26 cellular contexts compared by ENCODE assay signal in genomic region chr13:35165205-35165604, GRCh38.
DNase-seq lines count a peak whose midpoint lies in the region; ATAC-seq and TF ChIP-seq lines count a peak whose summit lies in the region.
"Had no signal": no experiment of that assay in that cellular context is flagged by ENCODE, and none has a peak within 500 bp of the region (broad histone marks: within the 10 kb centered on the region; RNA-seq: fewer than 3 reads in every experiment).

No MANE protein-coding gene starts in this region.

- H3K9ac ChIP-seq in H9 (ENCODE audit: extremely low read depth, insufficient read length, low read length) (no peak overlapping the region), adipocyte (ENCODE audit: low read length) (no peak overlapping the region), endodermal cell (ENCODE audit: extremely low read depth, low read length, poor library complexity, severe bottlenecking) (no peak overlapping the region)
- H3K9ac ChIP-seq: BLaER1, KMS-11 had no signal

- H3K36me3 Mint-ChIP-seq in H9 (ENCODE audit: insufficient read depth in 1 of 3, low read depth in 3 of 3) (peaks cover 3 to 8% (median 4%) of the 10 kb centered on the region in 3 experiments; a peak in 4 of 7 replicates), endodermal cell (ENCODE audit: low read depth) (no peaks in the 10 kb centered on the region)

- no peak for TF ChIP-seq CTCF in H9 (conservative IDR thresholded peaks at IDR 0.05)
- TF ChIP-seq CTCF in endodermal cell (conservative IDR thresholded peaks at IDR 0.05), result no peak
- no peak for TF ChIP-seq CTCF in RWPE1 (conservative IDR thresholded peaks at IDR 0.05; ENCODE audit: low read depth)

- no peak overlapping the region for H3T11ph ChIP-seq in H9 (ENCODE audit: low read length)

- H4K5ac ChIP-seq in H9 (ENCODE audit: insufficient read length, low read depth, low read length), result no peak overlapping the region

- no peak overlapping the region for H3K18ac ChIP-seq in H9 (ENCODE audit: insufficient read length, low read depth, low read length)

- no peak overlapping the region for H2BK12ac ChIP-seq in H9 (ENCODE audit: insufficient read length, low read depth, low read length)

- no peaks in the 10 kb centered on the region for H3K9me3 ChIP-seq in H9 (ENCODE audit: control insufficient read depth, low read depth, low read length)
- H3K9me3 ChIP-seq in adipocyte (ENCODE audit: control insufficient read depth, low read length), result no peaks in the 10 kb centered on the region
- no peaks in the 10 kb centered on the region for H3K9me3 ChIP-seq in endodermal cell (ENCODE audit: control insufficient read depth, low read length)
- H3K9me3 ChIP-seq: BLaER1 had no signal

- no peak overlapping the region for H3K23ac ChIP-seq in H9 (ENCODE audit: insufficient read length, low read depth, low read length)

- H3K4me1 ChIP-seq in H9 (ENCODE audit: insufficient read depth, low read length) (no peaks in the 10 kb centered on the region), adipocyte (ENCODE audit: control insufficient read depth, insufficient read depth, low read length) (no peaks in the 10 kb centered on the region), endodermal cell (ENCODE audit: control insufficient read depth, insufficient read depth, low read length) (no peaks in the 10 kb centered on the region)

- H3K27me3 Mint-ChIP-seq in H9 (ENCODE audit: low read depth) (no peaks in the 10 kb centered on the region), endodermal cell (ENCODE audit: insufficient read depth) (no peaks in the 10 kb centered on the region)
- H3K27me3 Mint-ChIP-seq: CD4-positive, alpha-beta T cell had no signal

- no peak overlapping the region for H2AK5ac ChIP-seq in H9 (ENCODE audit: insufficient read length, low read length)

- H3K14ac ChIP-seq in H9 (ENCODE audit: insufficient read depth, low read length), result no peak overlapping the region

- no peaks in the 10 kb centered on the region for H3K9me3 Mint-ChIP-seq in H9
- H3K9me3 Mint-ChIP-seq in endodermal cell, result no peaks in the 10 kb centered on the region
- H3K9me3 Mint-ChIP-seq: CD4-positive, alpha-beta T cell had no signal

- H3K27ac ChIP-seq in H9 (ENCODE audit: insufficient read length, low read depth, low read length) (no peak overlapping the region), endodermal cell (ENCODE audit: low read depth, low read length) (no peak overlapping the region), RWPE1 (no peak overlapping the region)
- H3K27ac ChIP-seq: BLaER1, KMS-11, SK-N-MC had no signal

- H2BK120ac ChIP-seq in H9 (ENCODE audit: low read depth, low read length, poor library complexity, severe bottlenecking), result no peak overlapping the region

- H3K4me2 ChIP-seq in H9 (ENCODE audit: insufficient read depth, insufficient read length, low read length), result no peak overlapping the region
- H3K4me2 ChIP-seq: BLaER1, KMS-11 had no signal

- H3K4me1 Mint-ChIP-seq in H9, result peaks cover 9 to 10% of the 10 kb centered on the region in 2 experiments
- H3K4me1 Mint-ChIP-seq in endodermal cell, result no peaks in the 10 kb centered on the region

- no peak for DNase-seq in H9
- peak; percentile 28 for DNase-seq in adipocyte (ENCODE audit: low read depth)
- no peak for DNase-seq in endodermal cell
- peak; percentile 7 for DNase-seq in retina
- no peak for DNase-seq in NK-92 treated with Interleukin-12 subunit alpha and Interleukin-12 subunit beta, amount 100 ng/mL, for 24 hours (lab: John Stamatoyannopoulos, UW)
- DNase-seq in RWPE1 (ENCODE audit: low spot score), result no peak
- DNase-seq in HPDE6-E6E7 (ENCODE audit: extremely low spot score), result no peak
- DNase-seq: ACHN; CD4-positive, alpha-beta T cell; COR-L47; DMS79 treated with DMSO at 0.1 percent for 48 hours; HCEC 1CT; IMR-90; NCI-H1092 treated with DMSO at 0.1 percent for 48 hours; NCI-H1436 treated with DMSO at 0.1 percent for 48 hours; NCI-H2081; NCI-H2171; NCI-H345; NCI-H524; NCI-H774; PC-3; SHP77 had no signal

- CTCF ChIA-PET in RWPE1 (lab: Yijun Ruan, JAX), result interaction anchor here (0.6 kb wide), 3 partner anchors 844 to 1206 kb away, joined by 3 read pairs; no protein-coding TSS in a partner anchor

- H3K79me2 ChIP-seq in H9 (ENCODE audit: insufficient read depth, low read length), result no peaks in the 10 kb centered on the region

- no peak for ATAC-seq in GM19463 (IDR thresholded peaks at IDR 0.05; ENCODE audit: unreplicated experiment)
- ATAC-seq: PC-3 had no signal

- H3K36me3 ChIP-seq in adipocyte (ENCODE audit: control insufficient read depth, insufficient read depth, low read length, severe bottlenecking) (no peaks in the 10 kb centered on the region), endodermal cell (ENCODE audit: control insufficient read depth, insufficient read depth, low read length) (no peaks in the 10 kb centered on the region)
- H3K36me3 ChIP-seq: BLaER1 had no signal

- H3K27ac Mint-ChIP-seq in H9 (peak overlapping the region in 2 of 3 experiments; percentile 12 to 28; a peak in 3 of 7 replicates), endodermal cell (peak overlapping the region; percentile 5)
- H3K27ac Mint-ChIP-seq: CD4-positive, alpha-beta T cell had no signal

- H3K4ac ChIP-seq in H9 (ENCODE audit: low read depth, low read length), result no peak overlapping the region

- no peak overlapping the region for H3K4me3 ChIP-seq in adipocyte (ENCODE audit: low read length)
- H3K4me3 ChIP-seq in endodermal cell (ENCODE audit: low read length), result no peak overlapping the region
- H3K4me3 ChIP-seq: BLaER1, SK-N-MC had no signal

- no peak overlapping the region for H2BK5ac ChIP-seq in H9 (ENCODE audit: insufficient read length, low read length)

- H3K79me1 ChIP-seq in H9 (ENCODE audit: insufficient read depth, low read depth, low read length, poor library complexity, severe bottlenecking), result no peaks in the 10 kb centered on the region

- no peak overlapping the region for H2BK15ac ChIP-seq in H9 (ENCODE audit: low read depth, low read length)

- no peak overlapping the region for H3K56ac ChIP-seq in H9 (ENCODE audit: insufficient read length, low read depth, low read length)

- H3K4me3 Mint-ChIP-seq in H9, result no peak overlapping the region
- H3K4me3 Mint-ChIP-seq in endodermal cell, result no peak overlapping the region
- H3K4me3 Mint-ChIP-seq: CD4-positive, alpha-beta T cell had no signal

- no peak overlapping the region for H4K8ac ChIP-seq in H9 (replicated peaks; ENCODE audit: insufficient read length, low read depth, low read length)

- no peak overlapping the region for H2BK20ac ChIP-seq in H9 (ENCODE audit: low read depth, low read length, poor library complexity, severe bottlenecking)

- no peak overlapping the region for H4K91ac ChIP-seq in H9 (ENCODE audit: insufficient read length, low read depth, low read length)

- H3K27me3 ChIP-seq in H9 (ENCODE audit: insufficient read depth, low read length), result no peaks in the 10 kb centered on the region
- no peaks in the 10 kb centered on the region for H3K27me3 ChIP-seq in adipocyte (replicated peaks; ENCODE audit: control insufficient read depth, insufficient read depth, low read length)
- no peaks in the 10 kb centered on the region for H3K27me3 ChIP-seq in endodermal cell (ENCODE audit: control insufficient read depth, insufficient read depth, low read length, poor library complexity, severe bottlenecking)
- H3K27me3 ChIP-seq: BLaER1 had no signal

- no peaks in the 10 kb centered on the region for H4K20me1 ChIP-seq in H9 (ENCODE audit: control insufficient read depth, insufficient read depth, insufficient read length)
- H4K20me1 ChIP-seq: BLaER1 had no signal

- H3K23me2 ChIP-seq in H9 (ENCODE audit: insufficient read length, low read depth, low read length, poor library complexity, severe bottlenecking), result no peaks in the 10 kb centered on the region

- H2AFZ ChIP-seq in H9 (ENCODE audit: low read length), result no peak overlapping the region

- POLR2A ChIA-PET in RWPE1 (lab: Yijun Ruan, JAX; ENCODE audit: low non-redundant PET), result no interaction called here

Comparison
In these comparisons a context has a peak if more than half of its experiments do, and no peak if none do; other contexts are left out.
1. DNase-seq: peak in adipocyte (single experiment) and retina (single experiment); none in H9 (single experiment), endodermal cell (single experiment), NK-92 treated with Interleukin-12 subunit alpha and Interleukin-12 subunit beta, amount 100 ng/mL, for 24 hours (single experiment), RWPE1 (single experiment) and HPDE6-E6E7 (single experiment).